7 cellular contexts compared by ENCODE assay signal in genomic region chr6:38049948-38050347, GRCh38.
A peak's percentile ranks its signal among the peaks of the same experiment; 100 is the strongest.
DNase-seq lines count a peak whose midpoint lies in the region; ATAC-seq, FAIRE-seq and TF ChIP-seq lines count a peak whose summit lies in the region.
"Not testable (repeated sequence)": the region's sequence is repeated elsewhere in the genome, so short reads cannot be mapped to it uniquely, and the experiment has no call there.

No MANE protein-coding gene starts in this region.

- DNase-seq in HT1080 (ENCODE audit: low read depth) (peak; percentile 68), NCI-H69 (lab: John Stamatoyannopoulos, UW) (peak; percentile 74), WERI-Rb-1 (peak; percentile 57), bronchial epithelial cell (ENCODE audit: low read depth) (peak; percentile 81), kidney epithelial cell (ENCODE audit: low read depth) (peak; percentile 21)
- DNase-seq in nephron progenitor cell; stimulated activated naive B cell treated with anti-CD40 and anti-IgM and Interleukin-4, amounts not matched to agents 10 μg/mL and 1 μg/mL and 100 μg/mL, for 72 hours: not testable (repeated sequence)

- ATAC-seq in stimulated activated naive B cell treated with anti-CD40 and anti-IgM and Interleukin-4, amounts not matched to agents 10 μg/mL and 1 μg/mL and 100 μg/mL, for 72 hours (replicated peaks), result not testable (repeated sequence)

- H3K9me3 Mint-ChIP-seq in nephron progenitor cell; stimulated activated naive B cell treated with anti-CD40 and anti-IgM and Interleukin-4, amounts not matched to agents 10 μg/mL and 1 μg/mL and 100 μg/mL, for 72 hours: not testable (repeated sequence)

- H3K36me3 Mint-ChIP-seq in nephron progenitor cell (ENCODE audit: low read depth), result not testable (repeated sequence)
- H3K36me3 Mint-ChIP-seq in stimulated activated naive B cell treated with anti-CD40 and anti-IgM and Interleukin-4, amounts not matched to agents 10 μg/mL and 1 μg/mL and 100 μg/mL, for 72 hours, result peaks cover 10% of the 10 kb centered on the region in 2 donors

- not testable (repeated sequence) for TF ChIP-seq CTCF in WERI-Rb-1 (IDR thresholded peaks at IDR 0.05; ENCODE audit: low read depth, low read length); bronchial epithelial cell (IDR thresholded peaks at IDR 0.05; ENCODE audit: insufficient read depth, low read length, severe bottlenecking); kidney epithelial cell (IDR thresholded peaks at IDR 0.05; ENCODE audit: insufficient read depth, low read length, poor library complexity, severe bottlenecking); nephron progenitor cell (IDR thresholded peaks at IDR 0.05)

- H3K36me3 ChIP-seq in WERI-Rb-1; bronchial epithelial cell (ENCODE audit: control insufficient read depth, insufficient read depth, low read length); kidney epithelial cell (ENCODE audit: control insufficient read depth, insufficient read depth, low read length): not testable (repeated sequence)

- not testable (repeated sequence) for H3K27me3 Mint-ChIP-seq in nephron progenitor cell (ENCODE audit: low read depth, poor library complexity); stimulated activated naive B cell treated with anti-CD40 and anti-IgM and Interleukin-4, amounts not matched to agents 10 μg/mL and 1 μg/mL and 100 μg/mL, for 72 hours

- H3K4me1 Mint-ChIP-seq in nephron progenitor cell, result peaks cover 30% of the 10 kb centered on the region
- peaks cover 13 to 28% of the 10 kb centered on the region in 2 donors for H3K4me1 Mint-ChIP-seq in stimulated activated naive B cell treated with anti-CD40 and anti-IgM and Interleukin-4, amounts not matched to agents 10 μg/mL and 1 μg/mL and 100 μg/mL, for 72 hours

- peak overlapping the region; percentile 31 for H3K27ac Mint-ChIP-seq in nephron progenitor cell
- peak overlapping the region; percentile 15 for H3K27ac Mint-ChIP-seq in stimulated activated naive B cell treated with anti-CD40 and anti-IgM and Interleukin-4, amounts not matched to agents 10 μg/mL and 1 μg/mL and 100 μg/mL, for 72 hours

- not testable (repeated sequence) for FAIRE-seq in bronchial epithelial cell (lab: Jason Lieb, UNC)

- H3K4me3 ChIP-seq in WERI-Rb-1 (ENCODE audit: low read depth, low read length); bronchial epithelial cell (ENCODE audit: low read depth, low read length); kidney epithelial cell (ENCODE audit: low read depth, low read length): not testable (repeated sequence)

- not testable (repeated sequence) for H3K27me3 ChIP-seq in WERI-Rb-1 (ENCODE audit: insufficient read depth, low read depth, severe bottlenecking); bronchial epithelial cell (ENCODE audit: control insufficient read depth, insufficient read depth, low read length); kidney epithelial cell (ENCODE audit: control insufficient read depth, insufficient read depth, low read length)

- not testable (repeated sequence) for H3K4me3 Mint-ChIP-seq in nephron progenitor cell; stimulated activated naive B cell treated with anti-CD40 and anti-IgM and Interleukin-4, amounts not matched to agents 10 μg/mL and 1 μg/mL and 100 μg/mL, for 72 hours

- H3K9me3 ChIP-seq in WERI-Rb-1 (ENCODE audit: severe bottlenecking), result not testable (repeated sequence)

- H3K27ac ChIP-seq in WERI-Rb-1, result not testable (repeated sequence)
